ENCODE assay signal across 1 cellular context in genomic region chr7:47782022-47782421, GRCh38.
TF ChIP-seq lines count a peak whose summit lies in the region.

No MANE protein-coding gene starts in this region.

TF ChIP-seq in IMR-90, 13 proteins besides CTCF, POLR2A, EP300 and RAD21:
- TF ChIP-seq MXI1 (IDR thresholded peaks at IDR 0.05; ENCODE audit: borderline replicate concordance, low read depth, low read length) (no peak), FOS (IDR thresholded peaks at IDR 0.05; ENCODE audit: low read depth, low read length) (no peak), ELK1 (IDR thresholded peaks at IDR 0.05; ENCODE audit: borderline replicate concordance, low read depth, low read length) (no peak), MAFK (IDR thresholded peaks at IDR 0.05; ENCODE audit: low read depth, low read length) (no peak), BHLHE40 (IDR thresholded peaks at IDR 0.05; ENCODE audit: low read depth, low read length) (no peak), CHD1 (IDR thresholded peaks at IDR 0.05; ENCODE audit: low read depth, low read length) (no peak), MAZ (IDR thresholded peaks at IDR 0.05; ENCODE audit: borderline replicate concordance, low read depth, low read length) (no peak), SMC3 (IDR thresholded peaks at IDR 0.05; ENCODE audit: low read depth, low read length) (no peak), USF2 (IDR thresholded peaks at IDR 0.05; ENCODE audit: low read depth, low read length) (no peak), NFE2L2 (IDR thresholded peaks at IDR 0.05; ENCODE audit: low read depth, low read length) (no peak), RFX5 (IDR thresholded peaks at IDR 0.05; ENCODE audit: low read depth, low read length) (no peak), CEBPB (IDR thresholded peaks at IDR 0.05; ENCODE audit: low read depth, low read length) (no peak), RCOR1 (IDR thresholded peaks at IDR 0.05; ENCODE audit: insufficient replicate concordance, low read length) (no peak)
